Comparison of ENCODE assay signal across 1 cellular context in genomic region chr3:101561630-101562328, GRCh38.
A peak's percentile ranks its signal among the peaks of the same experiment; 100 is the strongest.
TF ChIP-seq lines count a peak whose summit lies in the region.

TSS of gene TRMT10C (plus strand) at chr3:101561868. CDS start at chr3:101564782, 2,914 bp downstream.

TF ChIP-seq in K562, 482 proteins besides CTCF, POLR2A, EP300 and RAD21 (continued from another document and continues in another):
- TF ChIP-seq ZNF197 (CRISPR knock-in tag; IDR thresholded peaks at IDR 0.05; ENCODE audit: low read depth) (no peak), TAF1 (IDR thresholded peaks at IDR 0.05; ENCODE audit: control insufficient read depth, extremely low read depth, insufficient read depth, low read length, severe bottlenecking) (peak; percentile 87), ZNF280B (CRISPR knock-in tag; IDR thresholded peaks at IDR 0.05) (no peak), NCOA1 (IDR thresholded peaks at IDR 0.05; ENCODE audit: low read depth) (no peak; the same call in 1 of the 2 replicates), NR3C1 (CRISPR knock-in tag; IDR thresholded peaks at IDR 0.05) (no peak), XRCC3 (IDR thresholded peaks at IDR 0.05) (no peak), CEBPB (tag; IDR thresholded peaks at IDR 0.05) (no peak), GATAD2A (IDR thresholded peaks at IDR 0.05) (no peak), WHSC1 (IDR thresholded peaks at IDR 0.05; ENCODE audit: low read length) (no peak), ZNF512 (tag; IDR thresholded peaks at IDR 0.05) (no peak), MYNN (IDR thresholded peaks at IDR 0.05) (no peak), MYNN (CRISPR knock-in tag; IDR thresholded peaks at IDR 0.05) (no peak), RUNX1 (IDR thresholded peaks at IDR 0.05; ENCODE audit: low read depth) (no peak), ZNF79 (CRISPR knock-in tag; IDR thresholded peaks at IDR 0.05; ENCODE audit: low read depth) (no peak), BMI1 (IDR thresholded peaks at IDR 0.05; ENCODE audit: low read length) (no peak), ZNF263 (CRISPR knock-in tag; IDR thresholded peaks at IDR 0.05; ENCODE audit: borderline replicate concordance) (no peak), FIP1L1 (IDR thresholded peaks at IDR 0.05; ENCODE audit: low read depth, low read length, poor library complexity, severe bottlenecking) (no peak), CSDE1 (IDR thresholded peaks at IDR 0.05) (no peak), RFX1 (IDR thresholded peaks at IDR 0.05) (no peak), ZBTB1 (CRISPR knock-in tag; IDR thresholded peaks at IDR 0.05; ENCODE audit: borderline replicate concordance, low read depth) (no peak), ZNF561 (CRISPR knock-in tag; conservative IDR thresholded peaks at IDR 0.05) (no peak), ETV5 (CRISPR knock-in tag; IDR thresholded peaks at IDR 0.05; ENCODE audit: low read depth) (no peak; the same call in 1 of the 2 replicates), NR0B1 (IDR thresholded peaks at IDR 0.05; ENCODE audit: partially characterized antibody) (no peak), IFI16 (CRISPR knock-in tag; IDR thresholded peaks at IDR 0.05) (no peak), RBM39 (optimal IDR thresholded peaks at IDR 0.05; ENCODE audit: low read depth, low read length) (no peak), DPF2 (IDR thresholded peaks at IDR 0.05) (no peak), RBM14 (IDR thresholded peaks at IDR 0.05; ENCODE audit: borderline replicate concordance, insufficient read depth, low read depth, low read length) (no peak), RBM34 (IDR thresholded peaks at IDR 0.05; ENCODE audit: borderline replicate concordance, insufficient read depth, low read length) (no peak), RNF219 (CRISPR knock-in tag; IDR thresholded peaks at IDR 0.05) (no peak), MBD2 (IDR thresholded peaks at IDR 0.05; ENCODE audit: borderline replicate concordance, low read depth) (peak; percentile 67; the same call in 1 of the 2 replicates), ZC3H8 (IDR thresholded peaks at IDR 0.05) (no peak), PREB (CRISPR knock-in tag; IDR thresholded peaks at IDR 0.05) (no peak), CBFA2T3 (IDR thresholded peaks at IDR 0.05) (no peak), HNRNPUL1 (IDR thresholded peaks at IDR 0.05; ENCODE audit: low read length) (no peak), CBFB (CRISPR knock-in tag; IDR thresholded peaks at IDR 0.05) (no peak), ZFP1 (CRISPR knock-in tag; IDR thresholded peaks at IDR 0.05) (no peak), ZNF3 (CRISPR knock-in tag; IDR thresholded peaks at IDR 0.05) (no peak), ZNF507 (tag; conservative IDR thresholded peaks at IDR 0.05) (no peak), RBM17 (IDR thresholded peaks at IDR 0.05; ENCODE audit: borderline replicate concordance, low read depth, low read length) (no peak), ETS2 (tag; IDR thresholded peaks at IDR 0.05; ENCODE audit: borderline replicate concordance, poor library complexity, severe bottlenecking) (no peak), JUN (IDR thresholded peaks at IDR 0.05; ENCODE audit: borderline replicate concordance, low read depth, low read length) (no peak), JUN (CRISPR knock-in tag; IDR thresholded peaks at IDR 0.05; ENCODE audit: borderline replicate concordance) (no peak), ZFP30 (CRISPR knock-in tag; IDR thresholded peaks at IDR 0.05; ENCODE audit: borderline replicate concordance) (no peak), HMGXB4 (CRISPR knock-in tag; IDR thresholded peaks at IDR 0.05) (no peak), ZNF766 (CRISPR knock-in tag; conservative IDR thresholded peaks at IDR 0.05) (no peak), ATF3 (IDR thresholded peaks at IDR 0.05) (no peak), ATF3 (CRISPR knock-in tag; conservative IDR thresholded peaks at IDR 0.05) (no peak), AFF4 (CRISPR knock-in tag; IDR thresholded peaks at IDR 0.05) (no peak), KDM4B (IDR thresholded peaks at IDR 0.05; ENCODE audit: borderline replicate concordance in 2 of 2, low read depth in 1 of 2) (0 out of 4 replicates have a peak, but pooled peaks of 1 of the 2 experiments have one; percentile 46), EWSR1 (IDR thresholded peaks at IDR 0.05; ENCODE audit: borderline replicate concordance, low read depth, partially characterized antibody) (no peak), CGGBP1 (CRISPR knock-in tag; IDR thresholded peaks at IDR 0.05) (no peak), SREBF1 (IDR thresholded peaks at IDR 0.05; ENCODE audit: borderline replicate concordance, low read depth, low read length) (no peak), MCM7 (IDR thresholded peaks at IDR 0.05) (no peak), ZNF23 (CRISPR knock-in tag; IDR thresholded peaks at IDR 0.05) (no peak), TEAD2 (tag; IDR thresholded peaks at IDR 0.05) (no peak), ZNF445 (CRISPR knock-in tag; IDR thresholded peaks at IDR 0.05; ENCODE audit: low read depth) (no peak), HDGF (IDR thresholded peaks at IDR 0.05) (no peak), ZNF280A (IDR thresholded peaks at IDR 0.05; ENCODE audit: low read depth, partially characterized antibody) (no peak), HMG20A (CRISPR knock-in tag; conservative IDR thresholded peaks at IDR 0.05) (no peak), ELF4 (CRISPR knock-in tag; IDR thresholded peaks at IDR 0.05) (no peak), CTBP1 (IDR thresholded peaks at IDR 0.05; ENCODE audit: borderline replicate concordance) (peak; percentile 50; the same call in 1 of the 2 replicates)
